In the genomic region with DNA sequence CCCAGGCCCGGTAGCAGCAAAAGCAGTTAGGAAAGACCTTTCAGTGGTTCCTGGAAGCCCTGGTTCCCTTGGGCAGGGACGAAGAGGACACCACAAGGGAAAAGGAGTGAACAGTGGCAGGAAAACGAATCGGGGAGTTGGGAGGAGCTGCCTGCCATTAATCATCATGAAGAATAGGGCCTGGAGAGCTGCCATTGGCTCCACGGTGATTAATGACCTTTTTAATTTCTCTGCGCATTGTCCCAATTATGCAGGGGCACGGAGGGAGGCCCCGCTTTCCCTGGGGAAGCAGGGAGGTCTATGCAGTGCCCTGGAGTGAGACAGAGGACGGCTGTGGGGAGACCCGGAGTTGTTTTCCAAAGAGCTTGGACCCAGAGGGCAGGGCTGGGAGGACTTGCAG, we compare ENCODE assay signal across 18 cellular contexts.
DNase-seq lines count a peak whose midpoint lies in the region; ATAC-seq and TF ChIP-seq lines count a peak whose summit lies in the region.
"Had no signal": no experiment of that assay in that cellular context is flagged by ENCODE, and none has a peak within 500 bp of the region (broad histone marks: within the 10 kb centered on the region; RNA-seq: fewer than 3 reads in every experiment).

No MANE protein-coding gene starts in this region.

- H3K4me1 Mint-ChIP-seq in nephron progenitor cell: peaks cover 47% of the 10 kb centered on the region
- H3K4me1 Mint-ChIP-seq: B cell; CD8-positive, alpha-beta memory T cell had no signal

- H3K27me3 Mint-ChIP-seq in nephron progenitor cell (ENCODE audit: low read depth, poor library complexity): peaks cover 31% of the 10 kb centered on the region

- DNase-seq in NCI-H748 (lab: John Stamatoyannopoulos, UW; ENCODE audit: unreplicated experiment): peak; percentile 12
- DNase-seq in NCI-H748 treated with DMSO at 0.1 percent for 48 hours (lab: John Stamatoyannopoulos, UW): no peak
- peak; percentile 21 for DNase-seq in UCSD-AML1 (lab: John Stamatoyannopoulos, UW; ENCODE audit: unreplicated experiment)
- DNase-seq in nephron progenitor cell: peak; percentile 9
- DNase-seq in activated CD8-positive, alpha-beta memory T cell treated with anti-CD3 and anti-CD28 coated beads for 24 hours: no peak
- DNase-seq: 8988T; CD8-positive, alpha-beta memory T cell; COR-L47; DMS 273 treated with DMSO at 0.1 percent for 48 hours; DMS53; DND-41; EL; H9 had no signal

- no peak for TF ChIP-seq CTCF in nephron progenitor cell (IDR thresholded peaks at IDR 0.05)

- H3K4me3 Mint-ChIP-seq in nephron progenitor cell: no peak overlapping the region
- H3K4me3 Mint-ChIP-seq: B cell; CD8-positive, alpha-beta memory T cell; H9 had no signal

- no peaks in the 10 kb centered on the region for H3K36me3 Mint-ChIP-seq in nephron progenitor cell (ENCODE audit: low read depth)
- H3K36me3 Mint-ChIP-seq: CD8-positive, alpha-beta memory T cell had no signal

- ATAC-seq in HG03196 (IDR thresholded peaks at IDR 0.05; ENCODE audit: unreplicated experiment) (no peak), HG02938 (IDR thresholded peaks at IDR 0.05; ENCODE audit: unreplicated experiment) (no peak), GM19452 (IDR thresholded peaks at IDR 0.05; ENCODE audit: unreplicated experiment) (no peak)
- ATAC-seq: GM12878 had no signal

- peak overlapping the region; percentile 69 for H3K27ac Mint-ChIP-seq in nephron progenitor cell
- H3K27ac Mint-ChIP-seq: B cell, H9 had no signal

- peaks cover 6% of the 10 kb centered on the region for H3K9me3 Mint-ChIP-seq in nephron progenitor cell
- H3K9me3 Mint-ChIP-seq: CD8-positive, alpha-beta memory T cell had no signal

Comparison
In these comparisons a context has a peak if more than half of its experiments do, and no peak if none do; other contexts are left out.
1. DNase-seq: peak in NCI-H748 (single experiment), UCSD-AML1 (single experiment) and nephron progenitor cell (single experiment); none in NCI-H748 treated with DMSO at 0.1 percent for 48 hours (single experiment) and activated CD8-positive, alpha-beta memory T cell treated with anti-CD3 and anti-CD28 coated beads for 24 hours (single experiment).